ENCODE assay signal across 1 cellular context in the genomic region with DNA sequence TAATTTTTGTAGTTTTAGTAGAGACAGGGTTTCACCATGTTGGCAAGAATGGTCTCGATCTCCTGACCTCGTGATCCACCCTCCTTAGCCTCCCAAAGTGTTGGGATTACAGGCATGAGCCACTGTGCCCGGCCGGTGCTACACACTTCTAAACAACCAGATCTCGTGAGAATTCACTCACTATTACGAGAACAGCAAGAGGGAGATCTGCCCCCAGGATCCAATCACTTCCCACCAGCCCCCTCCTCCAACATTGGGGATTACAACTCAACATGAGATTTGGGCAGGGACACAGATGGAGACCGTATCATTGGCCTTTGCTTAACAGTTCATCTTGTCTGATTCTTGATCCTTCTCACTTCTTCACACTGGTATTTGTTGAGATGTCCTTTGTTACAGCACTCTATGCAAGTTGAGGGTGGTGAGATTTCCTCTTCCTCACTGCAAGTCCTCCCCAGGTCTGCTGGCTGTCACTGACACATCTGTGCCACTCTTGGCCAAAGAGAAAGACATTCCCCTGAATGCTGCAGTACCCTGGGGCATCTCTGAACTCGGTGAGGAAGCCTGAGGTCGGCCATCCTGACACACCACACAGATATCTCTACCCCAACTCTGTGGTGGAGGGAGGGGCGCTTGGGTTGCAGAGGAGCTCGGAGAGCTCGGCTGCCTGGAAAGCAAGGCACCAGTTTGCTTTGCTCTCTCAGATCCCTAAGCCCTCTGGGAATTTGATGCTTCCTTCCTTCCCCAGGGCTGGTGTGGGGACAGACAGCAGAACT.
TF ChIP-seq lines count a peak whose summit lies in the region.

No MANE protein-coding gene starts in this region.

TF ChIP-seq in WTC11, 78 proteins besides CTCF, POLR2A, EP300 and RAD21 (continued from another document):
- TF ChIP-seq, protein P1, sequence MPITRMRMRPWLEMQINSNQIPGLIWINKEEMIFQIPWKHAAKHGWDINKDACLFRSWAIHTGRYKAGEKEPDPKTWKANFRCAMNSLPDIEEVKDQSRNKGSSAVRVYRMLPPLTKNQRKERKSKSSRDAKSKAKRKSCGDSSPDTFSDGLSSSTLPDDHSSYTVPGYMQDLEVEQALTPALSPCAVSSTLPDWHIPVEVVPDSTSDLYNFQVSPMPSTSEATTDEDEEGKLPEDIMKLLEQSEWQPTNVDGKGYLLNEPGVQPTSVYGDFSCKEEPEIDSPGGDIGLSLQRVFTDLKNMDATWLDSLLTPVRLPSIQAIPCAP (CRISPR knock-in tag; IDR thresholded peaks at IDR 0.05), result no peak
- TF ChIP-seq, protein P2, sequence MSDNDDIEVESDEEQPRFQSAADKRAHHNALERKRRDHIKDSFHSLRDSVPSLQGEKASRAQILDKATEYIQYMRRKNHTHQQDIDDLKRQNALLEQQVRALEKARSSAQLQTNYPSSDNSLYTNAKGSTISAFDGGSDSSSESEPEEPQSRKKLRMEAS (CRISPR knock-in tag; IDR thresholded peaks at IDR 0.05), result no peak
- no peak for TF ChIP-seq ESRRA (CRISPR knock-in tag; IDR thresholded peaks at IDR 0.05; ENCODE audit: borderline replicate concordance)
- TF ChIP-seq, protein P3, sequence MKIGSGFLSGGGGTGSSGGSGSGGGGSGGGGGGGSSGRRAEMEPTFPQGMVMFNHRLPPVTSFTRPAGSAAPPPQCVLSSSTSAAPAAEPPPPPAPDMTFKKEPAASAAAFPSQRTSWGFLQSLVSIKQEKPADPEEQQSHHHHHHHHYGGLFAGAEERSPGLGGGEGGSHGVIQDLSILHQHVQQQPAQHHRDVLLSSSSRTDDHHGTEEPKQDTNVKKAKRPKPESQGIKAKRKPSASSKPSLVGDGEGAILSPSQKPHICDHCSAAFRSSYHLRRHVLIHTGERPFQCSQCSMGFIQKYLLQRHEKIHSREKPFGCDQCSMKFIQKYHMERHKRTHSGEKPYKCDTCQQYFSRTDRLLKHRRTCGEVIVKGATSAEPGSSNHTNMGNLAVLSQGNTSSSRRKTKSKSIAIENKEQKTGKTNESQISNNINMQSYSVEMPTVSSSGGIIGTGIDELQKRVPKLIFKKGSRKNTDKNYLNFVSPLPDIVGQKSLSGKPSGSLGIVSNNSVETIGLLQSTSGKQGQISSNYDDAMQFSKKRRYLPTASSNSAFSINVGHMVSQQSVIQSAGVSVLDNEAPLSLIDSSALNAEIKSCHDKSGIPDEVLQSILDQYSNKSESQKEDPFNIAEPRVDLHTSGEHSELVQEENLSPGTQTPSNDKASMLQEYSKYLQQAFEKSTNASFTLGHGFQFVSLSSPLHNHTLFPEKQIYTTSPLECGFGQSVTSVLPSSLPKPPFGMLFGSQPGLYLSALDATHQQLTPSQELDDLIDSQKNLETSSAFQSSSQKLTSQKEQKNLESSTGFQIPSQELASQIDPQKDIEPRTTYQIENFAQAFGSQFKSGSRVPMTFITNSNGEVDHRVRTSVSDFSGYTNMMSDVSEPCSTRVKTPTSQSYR (CRISPR knock-in tag; IDR thresholded peaks at IDR 0.05), result no peak
- no peak for TF ChIP-seq MYBL2 (CRISPR knock-in tag; IDR thresholded peaks at IDR 0.05)
- no peak for TF ChIP-seq JUN (CRISPR knock-in tag; IDR thresholded peaks at IDR 0.05)
- no peak for TF ChIP-seq SOX15 (CRISPR knock-in tag; IDR thresholded peaks at IDR 0.05)
- no peak for TF ChIP-seq MXD4 (CRISPR knock-in tag; IDR thresholded peaks at IDR 0.05; ENCODE audit: borderline replicate concordance)
- TF ChIP-seq, protein P4, sequence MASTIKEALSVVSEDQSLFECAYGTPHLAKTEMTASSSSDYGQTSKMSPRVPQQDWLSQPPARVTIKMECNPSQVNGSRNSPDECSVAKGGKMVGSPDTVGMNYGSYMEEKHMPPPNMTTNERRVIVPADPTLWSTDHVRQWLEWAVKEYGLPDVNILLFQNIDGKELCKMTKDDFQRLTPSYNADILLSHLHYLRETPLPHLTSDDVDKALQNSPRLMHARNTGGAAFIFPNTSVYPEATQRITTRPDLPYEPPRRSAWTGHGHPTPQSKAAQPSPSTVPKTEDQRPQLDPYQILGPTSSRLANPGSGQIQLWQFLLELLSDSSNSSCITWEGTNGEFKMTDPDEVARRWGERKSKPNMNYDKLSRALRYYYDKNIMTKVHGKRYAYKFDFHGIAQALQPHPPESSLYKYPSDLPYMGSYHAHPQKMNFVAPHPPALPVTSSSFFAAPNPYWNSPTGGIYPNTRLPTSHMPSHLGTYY (CRISPR knock-in tag; IDR thresholded peaks at IDR 0.05), result no peak
- TF ChIP-seq SMAD3 (CRISPR knock-in tag; IDR thresholded peaks at IDR 0.05; ENCODE audit: borderline replicate concordance), result no peak
- TF ChIP-seq FOXK1 (CRISPR knock-in tag; IDR thresholded peaks at IDR 0.05), result no peak
- no peak for TF ChIP-seq TEAD4 (CRISPR knock-in tag; IDR thresholded peaks at IDR 0.05)
